ENCODE assay signal across 25 cellular contexts in the genomic region with DNA sequence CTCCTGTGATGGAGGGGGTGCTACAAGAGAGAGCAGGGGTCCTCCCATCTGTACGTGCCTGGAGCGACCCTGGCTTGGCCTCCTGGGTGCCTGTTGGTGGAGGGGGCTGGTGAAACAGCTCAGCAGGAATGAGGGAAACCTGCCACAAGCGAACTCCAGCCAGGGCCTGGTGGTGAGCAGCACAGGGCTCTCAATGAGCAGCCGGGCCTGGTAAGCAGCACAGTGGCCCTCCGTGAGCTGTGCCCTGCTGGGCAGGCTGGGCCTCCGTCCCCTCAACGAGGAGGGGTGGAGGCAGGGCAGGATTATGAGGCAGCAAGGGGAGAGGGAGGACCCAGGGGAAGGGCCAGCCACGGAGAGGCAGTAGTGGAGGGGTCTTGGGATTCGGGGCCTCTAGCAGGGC.
"Had no signal": no experiment of that assay in that cellular context is flagged by ENCODE, and none has a peak within 500 bp of the region (broad histone marks: within the 10 kb centered on the region; RNA-seq: fewer than 3 reads in every experiment).

No MANE protein-coding gene starts in this region.

- DNase-seq: activated CD4-positive, alpha-beta T cell treated with anti-CD3 and anti-CD28 coated beads for 36 hours; activated CD8-positive, alpha-beta memory T cell treated with anti-CD3 and anti-CD28 coated beads, Interleukin-2, amount 50 U/mL, for 48 hours; activated CD8-positive, alpha-beta T cell treated with anti-CD3 and anti-CD28 coated beads for 36 hours; activated effector memory CD4-positive, alpha-beta T cell treated with Interleukin-2 at 50 U/mL for 16 hours; activated naive CD4-positive, alpha-beta T cell; activated T-cell treated with anti-CD3 and anti-CD28 coated beads, Interleukin-2, amount 50 U/mL, for 1 hour; aorta; caudate nucleus; MG63; MV-4-11; NCI-H1092 treated with DMSO at 0.1 percent for 48 hours; NCI-H1417 treated with DMSO at 0.1 percent for 48 hours; NCI-H2029; NCI-H2107; NCI-H2171 treated with DMSO at 0.1 percent for 48 hours; NCI-H226; NCI-H774; PC-9; SHP77 treated with DMSO at 0.1 percent for 48 hours; T1000 had no signal

- H3K4me3 ChIP-seq: breast epithelium, MG63, PC-9 had no signal

- H3K9me3 Mint-ChIP-seq: activated CD8-positive, alpha-beta T cell treated with anti-CD3 and anti-CD28 coated beads for 36 hours; activated naive CD4-positive, alpha-beta T cell treated with anti-CD3 and anti-CD28 coated beads, Interleukin-2, amount 50 U/mL, for 24 hours; activated T-helper 1 cell treated with anti-CD3 and anti-CD28 coated beads, Interleukin-12 subunit alpha, Interleukin-12 subunit beta, Interleukin-2, Interleukin-4 antibody, amounts not matched to agents 30 ng/mL and 10 ng/mL and 1 ng/mL, durations not matched to agents 14 hours and 24 hours and 36 hours; T-helper 1 cell treated with Interleukin-12 subunit alpha and Interleukin-12 subunit beta and Interleukin-4 antibody, amounts not matched to agents 30 μg/mL and 1 μg/mL, for 36 hours had no signal

- H3K4me3 Mint-ChIP-seq: activated CD4-positive, alpha-beta T cell treated with anti-CD3 and anti-CD28 coated beads for 36 hours; activated CD8-positive, alpha-beta T cell treated with anti-CD3 and anti-CD28 coated beads for 36 hours; activated naive CD4-positive, alpha-beta T cell treated with anti-CD3 and anti-CD28 coated beads, Interleukin-2, amount 50 U/mL, for 24 hours; activated T-helper 1 cell treated with anti-CD3 and anti-CD28 coated beads, Interleukin-12 subunit alpha, Interleukin-12 subunit beta, Interleukin-2, Interleukin-4 antibody, amounts not matched to agents 30 ng/mL and 10 ng/mL and 1 ng/mL, durations not matched to agents 14 hours and 24 hours and 36 hours; T-helper 1 cell treated with Interleukin-12 subunit alpha and Interleukin-12 subunit beta and Interleukin-4 antibody, amounts not matched to agents 30 μg/mL and 1 μg/mL, for 36 hours had no signal

- H3K27ac Mint-ChIP-seq: activated CD4-positive, alpha-beta T cell treated with anti-CD3 and anti-CD28 coated beads for 36 hours; activated CD8-positive, alpha-beta T cell treated with anti-CD3 and anti-CD28 coated beads for 36 hours; activated naive CD4-positive, alpha-beta T cell treated with anti-CD3 and anti-CD28 coated beads, Interleukin-2, amount 50 U/mL, for 24 hours; activated T-helper 1 cell treated with anti-CD3 and anti-CD28 coated beads, Interleukin-12 subunit alpha, Interleukin-12 subunit beta, Interleukin-2, Interleukin-4 antibody, amounts not matched to agents 30 ng/mL and 10 ng/mL and 1 ng/mL, durations not matched to agents 14 hours and 24 hours and 36 hours; T-helper 1 cell treated with Interleukin-12 subunit alpha and Interleukin-12 subunit beta and Interleukin-4 antibody, amounts not matched to agents 30 μg/mL and 1 μg/mL, for 36 hours had no signal

- H2AFZ ChIP-seq: PC-9 had no signal

- H3K4me1 ChIP-seq: breast epithelium had no signal

- H3K4me2 ChIP-seq: PC-9 had no signal

- H3K36me3 Mint-ChIP-seq: activated naive CD4-positive, alpha-beta T cell treated with anti-CD3 and anti-CD28 coated beads, Interleukin-2, amount 50 U/mL, for 24 hours had no signal

- FAIRE-seq: TTC549 had no signal

- H3K36me3 ChIP-seq: breast epithelium, MG63 had no signal

- H3K27me3 Mint-ChIP-seq: activated CD4-positive, alpha-beta T cell treated with anti-CD3 and anti-CD28 coated beads for 36 hours; activated CD8-positive, alpha-beta T cell treated with anti-CD3 and anti-CD28 coated beads for 36 hours; activated naive CD4-positive, alpha-beta T cell treated with anti-CD3 and anti-CD28 coated beads, Interleukin-2, amount 50 U/mL, for 24 hours had no signal

- ATAC-seq: activated CD4-positive, alpha-beta T cell treated with anti-CD3 and anti-CD28 coated beads for 36 hours; activated CD8-positive, alpha-beta T cell treated with anti-CD3 and anti-CD28 coated beads for 36 hours had no signal

- H3K9me3 ChIP-seq: breast epithelium, MG63 had no signal

- H3K27ac ChIP-seq: breast epithelium, PC-9 had no signal

- H3K27me3 ChIP-seq: breast epithelium, MG63 had no signal
